8 cellular contexts compared by ENCODE assay signal in the genomic region with DNA sequence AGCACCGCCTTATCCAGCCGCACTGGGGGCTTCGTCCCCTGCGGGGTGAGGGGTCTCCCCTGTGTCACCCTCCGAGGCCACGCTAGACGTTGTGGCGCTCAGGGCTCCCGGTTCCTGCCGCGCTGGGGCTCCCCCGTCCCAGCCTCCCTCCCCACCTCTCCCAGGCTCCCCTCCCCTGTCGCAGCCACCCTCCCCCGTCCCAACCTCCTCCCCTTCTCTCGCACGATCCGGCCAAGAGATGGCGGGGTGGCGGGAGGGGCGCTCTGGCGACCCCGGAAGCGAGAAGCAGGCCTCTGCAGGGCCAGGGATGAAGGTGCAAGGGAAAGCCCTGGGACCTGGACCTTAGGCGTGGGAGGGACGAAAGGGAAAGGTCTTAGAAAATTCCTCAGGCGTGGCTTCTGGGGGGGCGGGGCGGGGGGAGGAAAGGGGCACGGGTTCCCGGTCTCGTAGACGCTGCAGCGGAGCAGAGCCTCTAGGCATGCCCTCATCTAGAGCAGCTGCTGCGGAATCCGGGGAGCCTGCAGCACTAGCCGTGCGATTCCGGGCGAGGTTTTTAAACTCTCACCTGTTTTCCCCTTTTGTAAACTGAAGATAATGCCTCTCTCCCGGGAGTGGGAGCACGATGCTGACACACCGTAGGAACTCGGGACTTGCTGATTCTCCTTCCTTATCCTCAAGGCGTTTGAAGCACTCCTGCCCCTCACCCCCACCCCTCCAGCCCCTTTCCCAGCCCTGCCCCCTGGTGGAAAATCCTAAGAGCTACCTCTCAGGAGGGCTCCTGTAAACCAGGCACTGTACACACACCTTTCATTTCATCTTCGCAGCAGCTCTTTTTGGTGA. TPM values are rescaled to one million over a fixed set of nuclear protein-coding genes. Genes with fewer than 3 reads are reported as not detected.
DNase-seq lines count a peak whose midpoint lies in the region; ATAC-seq and TF ChIP-seq lines count a peak whose summit lies in the region.

No MANE protein-coding gene starts in this region.

- peak; percentile 35 for TF ChIP-seq RAD21 in HCT116 (IDR thresholded peaks at IDR 0.05; ENCODE audit: low read depth)

- H3K4me3 ChIP-seq in HCT116 (replicated peaks in 1 of 2; ENCODE audit: low read depth in 1 of 2, low read length in 2 of 2) = peak overlapping the region; percentile 58 to 69
- H3K4me3 ChIP-seq in epithelial cell of proximal tubule (ENCODE audit: low read depth, low read length) = peak overlapping the region; percentile 59
- peak overlapping the region; percentile 62 for H3K4me3 ChIP-seq in naive thymus-derived CD4-positive, alpha-beta T cell (ENCODE audit: low read length)
- peak overlapping the region; percentile 60 for H3K4me3 ChIP-seq in upper lobe of right lung

- peak overlapping the region; percentile 89 for H2AFZ ChIP-seq in HCT116 (ENCODE audit: low read depth, low read length, poor library complexity, severe bottlenecking)

- intact Hi-C loops in HCT116 (cut with micrococcal nuclease) (loop anchor here (2.0 kb wide), 1 partner anchor 21 kb away; no protein-coding TSS in a partner anchor), upper lobe of right lung (cut with DNase I) (no loop called here)
- intact Hi-C loops in naive thymus-derived CD4-positive, alpha-beta T cell (cut with micrococcal nuclease) = loop anchor here (1.0 to 5.0 kb wide), 5 partner anchors 19 to 868 kb away; no protein-coding TSS in a partner anchor

- no peaks in the 10 kb centered on the region for H3K79me2 ChIP-seq in HCT116 (ENCODE audit: insufficient read depth, low read length)

- RAD21 ChIA-PET in HCT116 (lab: Charles Lee; ENCODE audit: low non-redundant PET in 1 of 2, low total read pairs in 2 of 2, uncharacterized antibody in 2 of 2, unreplicated experiment in 2 of 2) = interaction anchor here (0.6 to 0.7 kb wide), 3 partner anchors 14 to 43 kb away, joined by 3 to 4 read pairs (median 3); a partner anchor contains a TSS

- no peaks in the 10 kb centered on the region for H3K9me2 ChIP-seq in HCT116 (ENCODE audit: insufficient read depth)

- H3K9ac ChIP-seq in HCT116 (ENCODE audit: low read length) = peak overlapping the region; percentile 60

- peaks cover 14% of the 10 kb centered on the region for H3K4me1 Mint-ChIP-seq in activated CD4-positive, alpha-beta memory T cell treated with anti-CD3 and anti-CD28 coated beads, Interleukin-2, amount 10 ng/mL, durations not matched to agents 7 days and 5 days
- peaks cover 7 to 24% (median 11%) of the 10 kb centered on the region in 7 donors for H3K4me1 Mint-ChIP-seq in naive thymus-derived CD4-positive, alpha-beta T cell

- no peak overlapping the region for H3K27ac Mint-ChIP-seq in activated CD4-positive, alpha-beta memory T cell treated with anti-CD3 and anti-CD28 coated beads, Interleukin-2, amount 10 ng/mL, durations not matched to agents 7 days and 5 days
- H3K27ac Mint-ChIP-seq in naive thymus-derived CD4-positive, alpha-beta T cell = peak overlapping the region in 2 of 9 donors; percentile 13 to 59

- H3K36me3 ChIP-seq in HCT116 (ENCODE audit: control insufficient read depth in 1 of 2, insufficient read depth in 2 of 2, low read length in 2 of 2) (no peaks in the 10 kb centered on the region), upper lobe of right lung (no peaks in the 10 kb centered on the region)
- no peaks in the 10 kb centered on the region for H3K36me3 ChIP-seq in naive thymus-derived CD4-positive, alpha-beta T cell (ENCODE audit: control insufficient read depth in 2 of 3, insufficient read depth in 3 of 3, low read length in 3 of 3)

- DNase-seq in HCT116 (ENCODE audit: low read depth, low spot score) (peak; percentile 46), NCI-H1930 (lab: John Stamatoyannopoulos, UW) (peak; percentile 48 to 49), epithelial cell of proximal tubule (ENCODE audit: low read depth) (no peak), upper lobe of right lung (peak; percentile 78), GF-D8 (lab: John Stamatoyannopoulos, UW) (no peak)
- DNase-seq in activated CD4-positive, alpha-beta memory T cell treated with anti-CD3 and anti-CD28 coated beads, Interleukin-2, amount 10 ng/mL, durations not matched to agents 7 days and 5 days = peak; percentile 34
- DNase-seq in naive thymus-derived CD4-positive, alpha-beta T cell = peak in 7 of 9 donors; percentile 27 to 51 (median 46)

- H3K27me3 Mint-ChIP-seq in activated CD4-positive, alpha-beta memory T cell treated with anti-CD3 and anti-CD28 coated beads, Interleukin-2, amount 10 ng/mL, durations not matched to agents 7 days and 5 days = peaks cover 64% of the 10 kb centered on the region
- H3K27me3 Mint-ChIP-seq in naive thymus-derived CD4-positive, alpha-beta T cell = peaks cover 8 to 88% (median 29%) of the 10 kb centered on the region in 5 donors

- CTCF ChIA-PET in HCT116 (lab: Charles Lee) = interaction anchor here (0.6 to 6.5 kb wide), 10 partner anchors 11 to 733 kb away, joined by 3 to 55 read pairs (median 6); a partner anchor contains a TSS
- CTCF ChIA-PET in activated CD4-positive, alpha-beta memory T cell treated with anti-CD3 and anti-CD28 coated beads, Interleukin-2, amount 10 ng/mL, durations not matched to agents 7 days and 5 days (lab: Charles Lee) = interaction anchor here (0.7 to 6.4 kb wide), 10 partner anchors 12 to 748 kb away, joined by 3 to 59 read pairs (median 4); no protein-coding TSS in a partner anchor
- CTCF ChIA-PET in naive thymus-derived CD4-positive, alpha-beta T cell (lab: Charles Lee) = interaction anchor here (0.6 to 1.9 kb wide), 8 partner anchors 13 to 747 kb away, joined by 3 to 6 read pairs (median 3); no protein-coding TSS in a partner anchor

- TF ChIP-seq POLR2A in HCT116 (IDR thresholded peaks at IDR 0.05; ENCODE audit: borderline replicate concordance, extremely low read depth, insufficient read depth, insufficient read length) = no peak

- H3K9me3 Mint-ChIP-seq in activated CD4-positive, alpha-beta memory T cell treated with anti-CD3 and anti-CD28 coated beads, Interleukin-2, amount 10 ng/mL, durations not matched to agents 7 days and 5 days = no peaks in the 10 kb centered on the region
- no peaks in the 10 kb centered on the region for H3K9me3 Mint-ChIP-seq in naive thymus-derived CD4-positive, alpha-beta T cell

- H3K4me2 ChIP-seq in HCT116 (ENCODE audit: low read length) = peak overlapping the region; percentile 93

- H3K27ac ChIP-seq in HCT116 (ENCODE audit: low read depth, low read length) (peak overlapping the region; percentile 23; the same call in 1 of the 2 replicates), upper lobe of right lung (peak overlapping the region; percentile 75)
- H3K27ac ChIP-seq in naive thymus-derived CD4-positive, alpha-beta T cell (ENCODE audit: low read depth, low read length) = no peak overlapping the region

- peak overlapping the region; percentile 56 for H3K4me3 Mint-ChIP-seq in activated CD4-positive, alpha-beta memory T cell treated with anti-CD3 and anti-CD28 coated beads, Interleukin-2, amount 10 ng/mL, durations not matched to agents 7 days and 5 days
- peak overlapping the region; percentile 79 to 89 (median 82) for H3K4me3 Mint-ChIP-seq in naive thymus-derived CD4-positive, alpha-beta T cell

- POLR2A ChIA-PET in HCT116 (lab: Charles Lee) = interaction anchor here (0.7 to 1.6 kb wide), 3 partner anchors 12 to 444 kb away, joined by 3 to 14 read pairs (median 4); no protein-coding TSS in a partner anchor
- POLR2A ChIA-PET in activated CD4-positive, alpha-beta memory T cell treated with anti-CD3 and anti-CD28 coated beads, Interleukin-2, amount 10 ng/mL, durations not matched to agents 7 days and 5 days (lab: Charles Lee) = no interaction called here
- POLR2A ChIA-PET in naive thymus-derived CD4-positive, alpha-beta T cell (lab: Charles Lee) = interaction anchor here (0.9 kb wide), 1 partner anchor 22 kb away, joined by 4 read pairs; no protein-coding TSS in a partner anchor

- ATAC-seq in HCT116 (peak; percentile 75), upper lobe of right lung (peak; percentile 75)
- ATAC-seq in naive thymus-derived CD4-positive, alpha-beta T cell = peak; percentile 73

- TF ChIP-seq CTCF in GM12872 (IDR thresholded peaks at IDR 0.05; ENCODE audit: insufficient read depth, low read depth, low read length) (peak; percentile 49), HCT116 (IDR thresholded peaks at IDR 0.05 in 2 of 3, conservative IDR thresholded peaks at IDR 0.05 in 1 of 3; ENCODE audit: borderline replicate concordance in 1 of 3, insufficient read depth in 1 of 3, low read depth in 2 of 3, low read length in 2 of 3) (peak; percentile 24 to 70 (median 61); a peak in 5 of 6 replicates), epithelial cell of proximal tubule (conservative IDR thresholded peaks at IDR 0.05; ENCODE audit: low read depth, low read length) (peak; percentile 56), upper lobe of right lung (IDR thresholded peaks at IDR 0.05) (peak; percentile 46)

- H3K4me1 ChIP-seq in HCT116 (ENCODE audit: control insufficient read depth in 1 of 2, insufficient read depth in 2 of 2, low read length in 2 of 2) (peaks cover 23 to 42% of the 10 kb centered on the region in 2 experiments), upper lobe of right lung (peaks cover 40% of the 10 kb centered on the region)
- peaks cover 0 to 3% of the 10 kb centered on the region in 2 donors for H3K4me1 ChIP-seq in naive thymus-derived CD4-positive, alpha-beta T cell (ENCODE audit: control insufficient read depth in 2 of 2, insufficient read depth in 2 of 2, low read length in 2 of 2)

- H3K36me3 Mint-ChIP-seq in activated CD4-positive, alpha-beta memory T cell treated with anti-CD3 and anti-CD28 coated beads, Interleukin-2, amount 10 ng/mL, durations not matched to agents 7 days and 5 days (ENCODE audit: low read depth) = no peaks in the 10 kb centered on the region
- H3K36me3 Mint-ChIP-seq in naive thymus-derived CD4-positive, alpha-beta T cell = no peaks in the 10 kb centered on the region

- H4K20me1 ChIP-seq in HCT116 (ENCODE audit: insufficient read depth) = no peaks in the 10 kb centered on the region

- H3K9me3 ChIP-seq in HCT116 (ENCODE audit: control insufficient read depth in 1 of 2, insufficient read depth in 1 of 2, low read depth in 1 of 2, low read length in 2 of 2) (no peaks in the 10 kb centered on the region), upper lobe of right lung (no peaks in the 10 kb centered on the region)
- no peaks in the 10 kb centered on the region for H3K9me3 ChIP-seq in naive thymus-derived CD4-positive, alpha-beta T cell (ENCODE audit: control insufficient read depth in 2 of 3, low read length in 3 of 3)

- H3K27me3 ChIP-seq in HCT116 (ENCODE audit: insufficient read depth, low read length) (no peaks in the 10 kb centered on the region), upper lobe of right lung (no peaks in the 10 kb centered on the region)
- H3K27me3 ChIP-seq in naive thymus-derived CD4-positive, alpha-beta T cell (ENCODE audit: control insufficient read depth in 2 of 2, insufficient read depth in 2 of 2, low read length in 2 of 2) = peaks cover 4 to 5% of the 10 kb centered on the region in 2 donors

- BruUV-seq in HCT116 (replicated peaks; lab: Mats Ljungman, UMichigan) = no TSS peak

RNA-seq across cellular contexts. Expression of a gene that starts 14.4 kb away (rescaled TPM):
- total RNA-seq in HCT116 (2021; ENCODE audit: unreplicated experiment) (0.17 TPM), epithelial cell of proximal tubule (0.22 and 0.23 TPM in 2 replicates), upper lobe of right lung (8.5 TPM)
- polyA plus RNA-seq in HCT116 (2012) = 0.62 and 0.65 TPM in 2 replicates
- total RNA-seq in activated CD4-positive, alpha-beta memory T cell treated with anti-CD3 and anti-CD28 coated beads, Interleukin-2, amount 10 ng/mL, durations not matched to agents 7 days and 5 days = not detected
- under 1 TPM in 3 of 5 experiments, not detected in 2; 0.11 to 0.24 (median 0.17) TPM for total RNA-seq in naive thymus-derived CD4-positive, alpha-beta T cell
- polyA plus RNA-seq in naive thymus-derived CD4-positive, alpha-beta T cell = not detected

RNA-seq across cellular contexts. Expression of a gene that starts 37.1 kb away (rescaled TPM):
- total RNA-seq in HCT116 (2021; ENCODE audit: unreplicated experiment) (0.15 TPM), epithelial cell of proximal tubule (not detected in 2 replicates), upper lobe of right lung (not detected)
- 0.05 and 0.09 TPM in 2 replicates for polyA plus RNA-seq in HCT116 (2012)
- not detected for total RNA-seq in activated CD4-positive, alpha-beta memory T cell treated with anti-CD3 and anti-CD28 coated beads, Interleukin-2, amount 10 ng/mL, durations not matched to agents 7 days and 5 days
- total RNA-seq in naive thymus-derived CD4-positive, alpha-beta T cell = not detected
- not detected for polyA plus RNA-seq in naive thymus-derived CD4-positive, alpha-beta T cell

RNA-seq across cellular contexts. Expression of a gene that starts 38.5 kb away (rescaled TPM):
- total RNA-seq in HCT116 (2021; ENCODE audit: unreplicated experiment) (0.15 TPM), epithelial cell of proximal tubule (not detected in 2 replicates), upper lobe of right lung (0.23 TPM)
- 0.05 and 0.17 TPM in 2 replicates for polyA plus RNA-seq in HCT116 (2012)
- total RNA-seq in activated CD4-positive, alpha-beta memory T cell treated with anti-CD3 and anti-CD28 coated beads, Interleukin-2, amount 10 ng/mL, durations not matched to agents 7 days and 5 days = not detected
- total RNA-seq in naive thymus-derived CD4-positive, alpha-beta T cell = not detected
- under 1 TPM; 0.12 to 0.22 TPM for polyA plus RNA-seq in naive thymus-derived CD4-positive, alpha-beta T cell

Comparison
In these comparisons a context has a peak if more than half of its experiments do, and no peak if none do; other contexts are left out.
1. DNase-seq: peak in HCT116 (single experiment), NCI-H1930 (2 of 2), activated CD4-positive, alpha-beta memory T cell treated with anti-CD3 and anti-CD28 coated beads, Interleukin-2, amount 10 ng/mL, durations not matched to agents 7 days and 5 days (single experiment), naive thymus-derived CD4-positive, alpha-beta T cell (7 of 9) and upper lobe of right lung (single experiment); none in epithelial cell of proximal tubule (single experiment) and GF-D8 (single experiment).
2. Peak in every context shown above with its lines, with median percentiles within 50 percentile points of each other: CTCF ChIP-seq, ATAC-seq and H3K4me3 ChIP-seq.